In the genomic region with DNA sequence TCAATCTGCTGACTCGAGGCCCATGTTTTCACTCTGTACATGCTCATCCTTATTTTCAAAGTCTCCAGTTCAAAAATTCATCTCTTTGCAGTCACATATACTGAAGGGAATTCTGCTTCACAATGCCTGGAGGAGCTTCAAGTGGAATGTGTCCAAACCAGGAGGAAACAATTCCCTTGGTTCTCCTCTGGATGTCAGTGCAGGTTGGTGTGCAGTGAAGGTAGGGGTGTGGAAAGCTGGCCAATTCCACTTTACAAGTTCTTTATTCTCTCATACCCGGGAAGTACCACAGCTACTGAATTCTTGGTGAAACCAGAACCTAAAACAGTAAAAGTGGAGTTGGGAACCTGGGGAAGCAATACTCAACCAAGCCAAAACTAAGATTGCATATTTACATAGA, we compare ENCODE assay signal across 20 cellular contexts. TPM values are rescaled to one million over a fixed set of nuclear protein-coding genes. Genes with fewer than 3 reads are reported as not detected.
"Had no signal": no experiment of that assay in that cellular context is flagged by ENCODE, and none has a peak within 500 bp of the region (broad histone marks: within the 10 kb centered on the region; RNA-seq: fewer than 3 reads in every experiment).

No MANE protein-coding gene starts in this region.

- H3K9me3 ChIP-seq: esophagus squamous epithelium, lower lobe of right lung, ovary, suprapubic skin, upper lobe of left lung had no signal

- H3K27ac Mint-ChIP-seq: activated CD4-positive, alpha-beta T cell treated with anti-CD3 and anti-CD28 coated beads, Interleukin-2, amount 10 ng/mL, durations not matched to agents 7 days and 5 days; activated naive CD4-positive, alpha-beta T cell treated with anti-CD3 and anti-CD28 coated beads, Interleukin-2, amount 10 ng/mL, durations not matched to agents 7 days and 5 days; activated T-helper 17 cell treated with anti-CD3 and anti-CD28 coated beads, Interleukin-2, amount 50 U/mL, for 72 hours; mesothelial cell of epicardium had no signal

- H3K4me3 ChIP-seq: esophagus squamous epithelium, lower lobe of right lung, ovary, suprapubic skin, upper lobe of left lung had no signal

- H3K27ac ChIP-seq: esophagus squamous epithelium, foreskin keratinocyte, lower lobe of right lung, ovary, suprapubic skin, upper lobe of left lung had no signal

- H3K27me3 ChIP-seq: esophagus squamous epithelium, foreskin keratinocyte, ovary, suprapubic skin, upper lobe of left lung had no signal

- DNase-seq: activated CD4-positive, alpha-beta T cell treated with anti-CD3 and anti-CD28 coated beads, Interleukin-2, amount 10 ng/mL, durations not matched to agents 7 days and 5 days; activated CD4-positive, CD25-positive, alpha-beta regulatory T cell; activated CD8-positive, alpha-beta memory T cell treated with anti-CD3 and anti-CD28 coated beads for 24 hours; activated naive CD4-positive, alpha-beta T cell treated with anti-CD3 and anti-CD28 coated beads, Interleukin-2, amount 10 ng/mL, durations not matched to agents 7 days and 5 days; activated T-cell treated with anti-CD3 and anti-CD28 coated beads for 4 hours; cerebellar nuclear complex; esophagus squamous epithelium; foreskin keratinocyte; head of caudate nucleus; lower lobe of right lung; ovary; stimulated activated CD4-positive, alpha-beta T cell treated with anti-CD3 and anti-CD28 coated beads, Interleukin-4, amount 100 ng/mL, for 1 hour; stimulated activated CD8-positive, alpha-beta memory T cell treated with anti-CD3 and anti-CD28 coated beads, Interleukin-4, amount 100 ng/mL, for 48 hours; stimulated activated naive CD8-positive, alpha-beta T cell treated with anti-CD3 and anti-CD28 coated beads, Interleukin-15, Interleukin-2, amounts not matched to agents 100 U/mL and 50 U/mL, for 24 hours; T-helper 2 cell; upper lobe of left lung had no signal

- H3K9me3 Mint-ChIP-seq: activated CD4-positive, alpha-beta T cell treated with anti-CD3 and anti-CD28 coated beads, Interleukin-2, amount 10 ng/mL, durations not matched to agents 7 days and 5 days; activated naive CD4-positive, alpha-beta T cell treated with anti-CD3 and anti-CD28 coated beads, Interleukin-2, amount 10 ng/mL, durations not matched to agents 7 days and 5 days had no signal

- H3K36me3 ChIP-seq: esophagus squamous epithelium, lower lobe of right lung, ovary, suprapubic skin, upper lobe of left lung had no signal

- H3K36me3 Mint-ChIP-seq: activated naive CD4-positive, alpha-beta T cell treated with anti-CD3 and anti-CD28 coated beads, Interleukin-2, amount 10 ng/mL, durations not matched to agents 7 days and 5 days had no signal

- H3K27me3 Mint-ChIP-seq: activated CD4-positive, alpha-beta T cell treated with anti-CD3 and anti-CD28 coated beads, Interleukin-2, amount 10 ng/mL, durations not matched to agents 7 days and 5 days; activated naive CD4-positive, alpha-beta T cell treated with anti-CD3 and anti-CD28 coated beads, Interleukin-2, amount 10 ng/mL, durations not matched to agents 7 days and 5 days; activated T-helper 17 cell treated with anti-CD3 and anti-CD28 coated beads, Interleukin-2, amount 50 U/mL, for 72 hours had no signal

- H3K4me1 ChIP-seq: foreskin keratinocyte, lower lobe of right lung, upper lobe of left lung had no signal

- H3K4me3 Mint-ChIP-seq: activated CD4-positive, alpha-beta T cell treated with anti-CD3 and anti-CD28 coated beads, Interleukin-2, amount 10 ng/mL, durations not matched to agents 7 days and 5 days; activated naive CD4-positive, alpha-beta T cell treated with anti-CD3 and anti-CD28 coated beads, Interleukin-2, amount 10 ng/mL, durations not matched to agents 7 days and 5 days; activated T-helper 17 cell treated with anti-CD3 and anti-CD28 coated beads, Interleukin-2, amount 50 U/mL, for 72 hours; mesothelial cell of epicardium; neural crest cell had no signal

- ATAC-seq: activated T-helper 17 cell treated with anti-CD3 and anti-CD28 coated beads, Interleukin-2, amount 50 U/mL, for 72 hours; foreskin keratinocyte; stimulated activated naive CD8-positive, alpha-beta T cell treated with anti-CD3 and anti-CD28 coated beads, Interleukin-15, Interleukin-2, amounts not matched to agents 100 U/mL and 50 U/mL, for 24 hours had no signal

- H3K4me1 Mint-ChIP-seq: activated CD4-positive, alpha-beta T cell treated with anti-CD3 and anti-CD28 coated beads, Interleukin-2, amount 10 ng/mL, durations not matched to agents 7 days and 5 days; activated naive CD4-positive, alpha-beta T cell treated with anti-CD3 and anti-CD28 coated beads, Interleukin-2, amount 10 ng/mL, durations not matched to agents 7 days and 5 days; activated T-helper 17 cell treated with anti-CD3 and anti-CD28 coated beads, Interleukin-2, amount 50 U/mL, for 72 hours; mesothelial cell of epicardium; neural crest cell had no signal

RNA-seq across cellular contexts. Expression of gene BDNF, which starts 57.3 kb away (rescaled TPM):
- total RNA-seq: activated CD4-positive, alpha-beta T cell treated with anti-CD3 and anti-CD28 coated beads, Interleukin-2, amount 10 ng/mL, durations not matched to agents 7 days and 5 days; activated T-helper 17 cell treated with anti-CD3 and anti-CD28 coated beads, Interleukin-2, amount 50 U/mL, for 72 hours had no signal
